In the genomic region with DNA sequence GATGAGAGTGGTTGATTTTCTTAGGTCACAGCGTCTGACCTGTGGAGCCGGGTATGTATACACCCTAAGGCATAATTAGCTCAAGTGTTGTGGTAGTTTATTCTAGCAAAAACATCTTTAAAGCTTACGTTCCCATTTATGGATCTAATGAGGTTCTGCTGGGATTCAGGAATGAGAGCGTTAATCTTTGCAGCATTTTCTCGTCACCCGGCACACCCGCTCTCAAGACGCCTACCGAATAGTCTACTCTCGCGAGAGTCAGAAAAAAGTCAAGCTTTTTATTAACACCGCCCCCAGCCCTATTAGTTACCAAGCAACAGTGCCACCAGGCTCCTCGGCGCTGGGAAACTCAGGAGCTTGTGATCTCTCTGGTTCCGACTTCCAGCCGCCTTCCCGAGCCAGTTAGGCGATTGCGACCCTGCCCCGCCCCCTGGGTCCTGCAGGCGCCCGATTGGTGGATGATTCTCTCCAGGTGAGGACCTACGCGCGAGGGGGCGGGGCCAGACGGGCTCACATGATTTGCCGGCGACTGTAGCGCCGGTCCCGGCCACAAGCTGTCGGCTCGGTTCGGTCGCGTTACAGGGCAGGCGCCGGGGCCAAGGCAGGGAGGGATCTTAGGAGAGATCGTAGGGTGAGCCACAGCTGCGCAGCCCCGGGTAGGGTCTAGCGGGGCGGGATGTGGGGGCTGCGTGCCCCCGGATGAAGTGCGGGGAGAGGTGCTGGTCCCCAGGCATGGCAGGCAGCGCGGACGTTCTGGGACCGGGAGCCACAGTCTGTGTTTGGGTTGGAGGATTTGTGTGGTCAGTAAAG, we compare ENCODE assay signal across 8 cellular contexts. TPM values are rescaled to one million over a fixed set of nuclear protein-coding genes. Genes with fewer than 3 reads are reported as not detected.
DNase-seq lines count a peak whose midpoint lies in the region; ATAC-seq and TF ChIP-seq lines count a peak whose summit lies in the region.

A gene (plus strand): TSS at position 540 of the 810 bp plus-strand sequence. CDS start 1,443 bp downstream, outside the sequence.

- H3K4me3 ChIP-seq in BE2C (ENCODE audit: low read depth, low read length) = peak within 1 kb of the TSS; percentile 85

- peaks cover 35% of the 10 kb centered on the region for H3K4me1 Mint-ChIP-seq in activated CD4-positive, alpha-beta memory T cell treated with anti-CD3 and anti-CD28 coated beads for 36 hours (ENCODE audit: low read depth)

- peaks cover 6% of the 10 kb centered on the region for H3K4me1 ChIP-seq in BE2C

- H3K4me3 Mint-ChIP-seq in activated CD4-positive, alpha-beta memory T cell treated with anti-CD3 and anti-CD28 coated beads for 36 hours = peak within 1 kb of the TSS; percentile 93

- H3K27ac Mint-ChIP-seq in activated CD4-positive, alpha-beta memory T cell treated with anti-CD3 and anti-CD28 coated beads for 36 hours = peak within 1 kb of the TSS; percentile 67

- ATAC-seq in HG03442 (IDR thresholded peaks at IDR 0.05; ENCODE audit: unreplicated experiment) (peak; percentile 71), left lobe of liver (peak; percentile 91)

- 0 out of 2 replicates have a peak, but pooled peaks have one; percentile 1 for TF ChIP-seq CTCF in BE2C (IDR thresholded peaks at IDR 0.05; ENCODE audit: low read depth, low read length)

- DNase-seq in BE2C = peak; percentile 97
- peak; percentile 73 for DNase-seq in GM19240 (ENCODE audit: insufficient read length, low spot score)
- peak; percentile 93 for DNase-seq in NCI-H526 treated with DMSO at 0.1 percent for 48 hours (lab: John Stamatoyannopoulos, UW)
- peak; percentile 95 for DNase-seq in activated CD4-positive, alpha-beta memory T cell treated with anti-CD3 and anti-CD28 coated beads for 36 hours
- peak; percentile 81 for DNase-seq in dermis blood vessel endothelial cell
- peak; percentile 99 for DNase-seq in left lobe of liver (ENCODE audit: low spot score)
- DNase-seq in stimulated activated CD4-positive, alpha-beta T cell treated with anti-CD3 and anti-CD28 coated beads, Interleukin-1b, Interleukin-23, amount 100 ng/mL, for 48 hours = peak; percentile 93

- H3K9me3 Mint-ChIP-seq in activated CD4-positive, alpha-beta memory T cell treated with anti-CD3 and anti-CD28 coated beads for 36 hours = no peaks in the 10 kb centered on the region

- peaks cover 9% of the 10 kb centered on the region for H3K36me3 Mint-ChIP-seq in activated CD4-positive, alpha-beta memory T cell treated with anti-CD3 and anti-CD28 coated beads for 36 hours

- no peaks in the 10 kb centered on the region for H3K9me3 ChIP-seq in BE2C

- H3K36me3 ChIP-seq in BE2C = peaks cover 17% of the 10 kb centered on the region

- POLR2A ChIA-PET in activated CD4-positive, alpha-beta memory T cell treated with anti-CD3 and anti-CD28 coated beads for 36 hours (lab: Charles Lee) = interaction anchor here (0.7 to 1.7 kb wide), 2 partner anchors 269 to 446 kb away, joined by 3 to 5 read pairs; a partner anchor contains a TSS

- H3K27me3 Mint-ChIP-seq in activated CD4-positive, alpha-beta memory T cell treated with anti-CD3 and anti-CD28 coated beads for 36 hours = no peaks in the 10 kb centered on the region

- CTCF ChIA-PET in activated CD4-positive, alpha-beta memory T cell treated with anti-CD3 and anti-CD28 coated beads for 36 hours (lab: Charles Lee) = interaction anchor here (0.6 to 1.9 kb wide), 4 partner anchors 22 to 447 kb away, joined by 3 to 6 read pairs (median 6); no protein-coding TSS in a partner anchor

- H3K27me3 ChIP-seq in BE2C = peaks cover 32% of the 10 kb centered on the region

- intact Hi-C loops in activated CD4-positive, alpha-beta memory T cell treated with anti-CD3 and anti-CD28 coated beads for 36 hours (cut with micrococcal nuclease) = loop anchor here (1.0 to 5.0 kb wide), 2 partner anchors 45 to 131 kb away; a partner anchor contains a TSS

RNA-seq across cellular contexts. Expression of the gene that starts here (rescaled TPM):
- polyA plus RNA-seq in BE2C (2012; ENCODE audit: insufficient read depth, insufficient read length, low read depth) = 2.6 TPM
- 1 to 10 TPM; 2.1 to 2.5 TPM for total RNA-seq in activated CD4-positive, alpha-beta memory T cell treated with anti-CD3 and anti-CD28 coated beads for 36 hours
- total RNA-seq in dermis blood vessel endothelial cell = 1.0 and 1.1 TPM in 2 replicates
- total RNA-seq in left lobe of liver = 4.1 TPM

Comparison
In these comparisons a context has a peak if more than half of its experiments do, and no peak if none do; other contexts are left out.
1. Peak in every context shown above with its lines: DNase-seq, ATAC-seq and H3K4me3 ChIP-seq.